In the genomic region with DNA sequence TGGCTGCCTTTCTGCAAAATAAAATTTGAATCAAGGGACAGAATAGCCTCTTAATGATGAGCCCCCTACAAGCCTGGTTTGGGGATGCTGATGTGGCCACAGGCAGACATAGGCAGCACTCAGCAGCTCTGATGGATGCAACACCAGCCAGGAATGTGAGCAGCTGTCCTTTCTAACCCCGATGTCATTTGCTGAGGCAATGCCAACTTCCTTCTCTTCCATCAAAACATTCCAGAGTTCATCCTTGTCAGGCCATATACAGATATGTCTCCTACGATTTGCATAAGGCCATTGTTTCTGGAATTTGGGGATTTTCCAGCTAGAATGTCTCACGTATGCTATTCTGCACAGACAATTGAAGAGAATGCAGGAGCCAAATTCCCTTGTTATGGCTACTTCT, we compare ENCODE assay signal across 21 cellular contexts. TPM values are rescaled to one million over a fixed set of nuclear protein-coding genes. Genes with fewer than 3 reads are reported as not detected.
A peak's percentile ranks its signal among the peaks of the same experiment; 100 is the strongest.
DNase-seq lines count a peak whose midpoint lies in the region; ATAC-seq and TF ChIP-seq lines count a peak whose summit lies in the region.
"Had no signal": no experiment of that assay in that cellular context is flagged by ENCODE, and none has a peak within 500 bp of the region (broad histone marks: within the 10 kb centered on the region; RNA-seq: fewer than 3 reads in every experiment).

No MANE protein-coding gene starts in this region.

- intact Hi-C loops in activated CD4-positive, alpha-beta T cell treated with anti-CD3 and anti-CD28 coated beads for 36 hours (cut with DNase I, micrococcal nuclease): no loop called here

- no peak overlapping the region for H3K4me3 Mint-ChIP-seq in activated CD4-positive, alpha-beta T cell treated with anti-CD3 and anti-CD28 coated beads for 36 hours
- no peak overlapping the region for H3K4me3 Mint-ChIP-seq in neural progenitor cell
- H3K4me3 Mint-ChIP-seq: activated CD4-positive, alpha-beta T cell treated with anti-CD3 and anti-CD28 coated beads, Interleukin-2, amount 10 ng/mL, durations not matched to agents 24 days and 14 days; naive B cell had no signal

- H3K36me3 ChIP-seq in fibroblast of lung (ENCODE audit: control insufficient read depth, insufficient read depth, low read length) (no peaks in the 10 kb centered on the region), neural progenitor cell (no peaks in the 10 kb centered on the region)

- POLR2A ChIA-PET in activated CD4-positive, alpha-beta T cell treated with anti-CD3 and anti-CD28 coated beads for 36 hours (lab: Charles Lee): no interaction called here

- no peak overlapping the region for H3K9ac ChIP-seq in fibroblast of lung (ENCODE audit: insufficient read depth, low read length)
- no peak overlapping the region for H3K9ac ChIP-seq in neural progenitor cell

- H3K4me1 ChIP-seq in fibroblast of lung (ENCODE audit: control insufficient read depth, extremely low read depth, insufficient read depth, low read length) (peaks cover 4% of the 10 kb centered on the region), neural progenitor cell (no peaks in the 10 kb centered on the region)
- H3K4me1 ChIP-seq: body of pancreas had no signal

- H3K27me3 Mint-ChIP-seq in activated CD4-positive, alpha-beta T cell treated with anti-CD3 and anti-CD28 coated beads for 36 hours: no peaks in the 10 kb centered on the region
- H3K27me3 Mint-ChIP-seq in neural progenitor cell (ENCODE audit: insufficient read depth, low read depth): peaks cover 2% of the 10 kb centered on the region
- H3K27me3 Mint-ChIP-seq: activated CD4-positive, alpha-beta T cell treated with anti-CD3 and anti-CD28 coated beads, Interleukin-2, amount 10 ng/mL, durations not matched to agents 24 days and 14 days; naive B cell had no signal

- no peak overlapping the region for H3K4me3 ChIP-seq in fibroblast of lung (replicated peaks in 1 of 4; ENCODE audit: control extremely low read depth in 1 of 4, insufficient read depth in 1 of 4, low read depth in 3 of 4, low read length in 4 of 4)
- H3K4me3 ChIP-seq in neural progenitor cell: no peak overlapping the region
- H3K4me3 ChIP-seq: body of pancreas, skin epidermis had no signal

- H3K9me3 Mint-ChIP-seq in activated CD4-positive, alpha-beta T cell treated with anti-CD3 and anti-CD28 coated beads for 36 hours (ENCODE audit: low read depth): peaks cover 2% of the 10 kb centered on the region
- no peaks in the 10 kb centered on the region for H3K9me3 Mint-ChIP-seq in neural progenitor cell

- no peak overlapping the region for H3K27ac Mint-ChIP-seq in activated CD4-positive, alpha-beta T cell treated with anti-CD3 and anti-CD28 coated beads for 36 hours
- no peak overlapping the region for H3K27ac Mint-ChIP-seq in neural progenitor cell
- H3K27ac Mint-ChIP-seq: activated CD4-positive, alpha-beta T cell treated with anti-CD3 and anti-CD28 coated beads, Interleukin-2, amount 10 ng/mL, durations not matched to agents 24 days and 14 days; naive B cell had no signal

- H3K79me2 ChIP-seq in fibroblast of lung (ENCODE audit: control insufficient read depth, insufficient read depth, low read length) (no peaks in the 10 kb centered on the region), neural progenitor cell (ENCODE audit: low read depth) (no peaks in the 10 kb centered on the region)

- peak; percentile 89 for DNase-seq in EL
- DNase-seq in RPMI7951 (ENCODE audit: low read depth): peak; percentile 76
- peak in 1 of 2 donors; percentile 69 for DNase-seq in fibroblast of lung (ENCODE audit: low read depth in 2 of 2)
- peak; percentile 81 for DNase-seq in myocyte (ENCODE audit: low read depth)
- DNase-seq in activated CD4-positive, alpha-beta T cell treated with anti-CD3 and anti-CD28 coated beads for 36 hours: no peak
- no peak for DNase-seq in neural progenitor cell (ENCODE audit: low spot score)
- DNase-seq in effector CD4-positive, alpha-beta T cell: no peak
- DNase-seq: activated CD4-positive, alpha-beta T cell treated with anti-CD3 and anti-CD28 coated beads, Interleukin-2, amount 10 ng/mL, durations not matched to agents 24 days and 14 days; activated naive CD4-positive, alpha-beta T cell treated with Interleukin-2 at 50 U/mL for 16 hours; body of pancreas; COR-L47; dermis blood vessel endothelial cell; left ventricle myocardium superior; naive B cell; NCI-H1048; NCI-H526; PC-3; stimulated activated CD4-positive, alpha-beta T cell treated with anti-CD3 and anti-CD28 coated beads, Interleukin-4, amount 100 ng/mL, for 4 hours; stimulated activated CD8-positive, alpha-beta memory T cell treated with anti-CD3 and anti-CD28 coated beads, Interleukin-4, amount 100 ng/mL, for 48 hours had no signal

- H3K36me3 Mint-ChIP-seq in activated CD4-positive, alpha-beta T cell treated with anti-CD3 and anti-CD28 coated beads for 36 hours (ENCODE audit: low read depth): no peaks in the 10 kb centered on the region
- H3K36me3 Mint-ChIP-seq in neural progenitor cell: no peaks in the 10 kb centered on the region
- H3K36me3 Mint-ChIP-seq: naive B cell had no signal

- ATAC-seq in activated CD4-positive, alpha-beta T cell treated with anti-CD3 and anti-CD28 coated beads for 36 hours: no peak
- ATAC-seq in HG03139 (IDR thresholded peaks at IDR 0.05; ENCODE audit: unreplicated experiment): no peak
- ATAC-seq: body of pancreas, left ventricle myocardium superior, PC-3 had no signal

- H3K4me1 Mint-ChIP-seq in activated CD4-positive, alpha-beta T cell treated with anti-CD3 and anti-CD28 coated beads for 36 hours: no peaks in the 10 kb centered on the region
- no peaks in the 10 kb centered on the region for H3K4me1 Mint-ChIP-seq in neural progenitor cell
- H3K4me1 Mint-ChIP-seq: activated CD4-positive, alpha-beta T cell treated with anti-CD3 and anti-CD28 coated beads, Interleukin-2, amount 10 ng/mL, durations not matched to agents 24 days and 14 days; naive B cell had no signal

- no peaks in the 10 kb centered on the region for H3F3A ChIP-seq in neural progenitor cell (ENCODE audit: low read depth)

- H3K27me3 ChIP-seq in fibroblast of lung (ENCODE audit: control insufficient read depth, insufficient read depth, low read length) (no peaks in the 10 kb centered on the region), neural progenitor cell (no peaks in the 10 kb centered on the region)
- H3K27me3 ChIP-seq: body of pancreas had no signal

- H3K9me3 ChIP-seq in fibroblast of lung (ENCODE audit: control insufficient read depth, insufficient read depth, low read depth, low read length) (no peaks in the 10 kb centered on the region), neural progenitor cell (ENCODE audit: low read depth) (no peaks in the 10 kb centered on the region)
- H3K9me3 ChIP-seq: body of pancreas had no signal

- peak overlapping the region; percentile 7 for H2AFZ ChIP-seq in fibroblast of lung (ENCODE audit: low read length)
- no peak overlapping the region for H2AFZ ChIP-seq in neural progenitor cell (replicated peaks)

- no peak overlapping the region for H3K4me2 ChIP-seq in fibroblast of lung (ENCODE audit: extremely low read depth, insufficient read depth, low read length)
- no peak overlapping the region for H3K4me2 ChIP-seq in neural progenitor cell

- TF ChIP-seq CTCF in fibroblast of lung (conservative IDR thresholded peaks at IDR 0.05 in 1 of 2, IDR thresholded peaks at IDR 0.05 in 1 of 2; ENCODE audit: low read depth in 1 of 2, low read length in 2 of 2): no peak
- TF ChIP-seq CTCF in neural progenitor cell (IDR thresholded peaks at IDR 0.05): no peak

- H4K20me1 ChIP-seq in fibroblast of lung (ENCODE audit: control insufficient read depth, extremely low read depth, insufficient read depth, low read length) (no peaks in the 10 kb centered on the region), neural progenitor cell (ENCODE audit: low read depth) (no peaks in the 10 kb centered on the region)

- CTCF ChIA-PET in activated CD4-positive, alpha-beta T cell treated with anti-CD3 and anti-CD28 coated beads for 36 hours (lab: Charles Lee): no interaction called here

- H3K27ac ChIP-seq in fibroblast of lung (ENCODE audit: insufficient read depth, low read length): peak overlapping the region; percentile 20
- H3K27ac ChIP-seq in neural progenitor cell: no peak overlapping the region
- H3K27ac ChIP-seq: body of pancreas, skin epidermis had no signal

RNA-seq across cellular contexts. Expression of a gene that starts 52.1 kb away (rescaled TPM):
- not detected in 2 replicates for total RNA-seq in RPMI7951 (2014; rRNA removed; shearing (Covaris generic))
- total RNA-seq in fibroblast of lung (0.17 and 0.26 TPM in 2 replicates), myocyte (0.05 TPM in 1 of 2 replicates, not detected in the other), neural progenitor cell (ENCODE audit: low replicate concordance) (0.03 and 0.04 TPM in 2 replicates)
- polyA plus RNA-seq in fibroblast of lung: 0.10 and 0.99 TPM in 2 replicates
- polyA plus RNA-seq in fibroblast of lung (2012): 0.09 and 0.56 TPM in 2 replicates
- 0.44 and 0.55 TPM in 2 replicates for polyA minus RNA-seq in fibroblast of lung (ENCODE audit: low replicate concordance)
- polyA plus RNA-seq in myocyte (2012): not detected
- not detected for total RNA-seq in activated CD4-positive, alpha-beta T cell treated with anti-CD3 and anti-CD28 coated beads for 36 hours
- total RNA-seq: activated CD4-positive, alpha-beta T cell treated with anti-CD3 and anti-CD28 coated beads, Interleukin-2, amount 10 ng/mL, durations not matched to agents 24 days and 14 days; PC-3 had no signal

Comparison
In these comparisons a context has a peak if more than half of its experiments do, and no peak if none do; other contexts are left out.
1. DNase-seq: peak in EL (single experiment), RPMI7951 (single experiment) and myocyte (single experiment); none in activated CD4-positive, alpha-beta T cell treated with anti-CD3 and anti-CD28 coated beads for 36 hours (single experiment), neural progenitor cell (single experiment) and effector CD4-positive, alpha-beta T cell (single experiment).